In genomic region chr6:47650553-47651432, GRCh38 we compare ENCODE assay signal across 1 cellular context.
TF ChIP-seq lines count a peak whose summit lies in the region.

No MANE protein-coding gene starts in this region.

TF ChIP-seq in H1, 55 proteins besides CTCF, POLR2A, EP300 and RAD21:
- TF ChIP-seq EGR1 (IDR thresholded peaks at IDR 0.05; ENCODE audit: borderline replicate concordance, low read depth, low read length) (no peak), ASH2L (IDR thresholded peaks at IDR 0.05; ENCODE audit: low read length) (no peak), NRF1 (IDR thresholded peaks at IDR 0.05; ENCODE audit: low read depth, low read length) (no peak), RBBP5 (IDR thresholded peaks at IDR 0.05; ENCODE audit: borderline replicate concordance, low read depth, low read length) (no peak), JUND (IDR thresholded peaks at IDR 0.05; ENCODE audit: low read length) (no peak), HDAC2 (IDR thresholded peaks at IDR 0.05; ENCODE audit: borderline replicate concordance in 1 of 2, low read depth in 2 of 2, low read length in 2 of 2) (no peak)
- TF ChIP-seq, protein P1, sequence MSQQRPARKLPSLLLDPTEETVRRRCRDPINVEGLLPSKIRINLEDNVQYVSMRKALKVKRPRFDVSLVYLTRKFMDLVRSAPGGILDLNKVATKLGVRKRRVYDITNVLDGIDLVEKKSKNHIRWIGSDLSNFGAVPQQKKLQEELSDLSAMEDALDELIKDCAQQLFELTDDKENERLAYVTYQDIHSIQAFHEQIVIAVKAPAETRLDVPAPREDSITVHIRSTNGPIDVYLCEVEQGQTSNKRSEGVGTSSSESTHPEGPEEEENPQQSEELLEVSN (IDR thresholded peaks at IDR 0.05): no peak
